In genomic region chr14:94994245-94994644, GRCh38 we compare ENCODE assay signal across 35 cellular contexts.
DNase-seq lines count a peak whose midpoint lies in the region; ATAC-seq, FAIRE-seq and TF ChIP-seq lines count a peak whose summit lies in the region.
"Had no signal": no experiment of that assay in that cellular context is flagged by ENCODE, and none has a peak within 500 bp of the region (broad histone marks: within the 10 kb centered on the region; RNA-seq: fewer than 3 reads in every experiment).

No MANE protein-coding gene starts in this region.

- H3K4me1 ChIP-seq in SK-N-SH (ENCODE audit: control insufficient read depth in 1 of 2, insufficient read depth in 2 of 2, low read depth in 1 of 2, low read length in 1 of 2): no peaks in the 10 kb centered on the region; a peak in 1 of 4 replicates
- H3K4me1 ChIP-seq in HEK293 (ENCODE audit: control insufficient read depth, insufficient read depth, low read length): no peaks in the 10 kb centered on the region
- H3K4me1 ChIP-seq in esophagus muscularis mucosa: no peaks in the 10 kb centered on the region
- H3K4me1 ChIP-seq: BE2C, Caco-2 had no signal

- H3K27ac ChIP-seq in SK-N-SH (ENCODE audit: low read depth in 2 of 2, low read length in 1 of 2) (no peak overlapping the region), HEK293 (ENCODE audit: extremely low read depth, low read depth, low read length) (no peak overlapping the region), esophagus muscularis mucosa (replicated peaks in 1 of 4) (no peak overlapping the region)
- H3K27ac ChIP-seq: 22Rv1; A549; BLaER1; BLaER1 treated with 17β-estradiol and CSF1 and Interleukin-3, amounts not matched to agents 10 nM and 100 nM; C4-2B had no signal

- no peaks in the 10 kb centered on the region for H3K9me3 ChIP-seq in SK-N-SH
- no peaks in the 10 kb centered on the region for H3K9me3 ChIP-seq in HEK293 (ENCODE audit: control insufficient read depth, insufficient read depth, low read depth, low read length)
- no peaks in the 10 kb centered on the region for H3K9me3 ChIP-seq in esophagus muscularis mucosa
- H3K9me3 ChIP-seq: A549; BE2C; BLaER1; BLaER1 treated with 17β-estradiol and CSF1 and Interleukin-3, amounts not matched to agents 10 nM and 100 nM; Caco-2 had no signal

- H3K36me3 ChIP-seq in SK-N-SH (replicated peaks in 1 of 2; ENCODE audit: control insufficient read depth in 1 of 2, insufficient read depth in 2 of 2, low read length in 1 of 2) (no peaks in the 10 kb centered on the region), HEK293 (ENCODE audit: control insufficient read depth in 2 of 2, insufficient read depth in 1 of 2, low read length in 2 of 2) (no peaks in the 10 kb centered on the region), esophagus muscularis mucosa (no peaks in the 10 kb centered on the region)
- H3K36me3 ChIP-seq: BE2C; BLaER1; BLaER1 treated with 17β-estradiol and CSF1 and Interleukin-3, amounts not matched to agents 10 nM and 100 nM had no signal

- no peak for TF ChIP-seq RAD21 in SK-N-SH (IDR thresholded peaks at IDR 0.05; ENCODE audit: low read length)

- DNase-seq in SK-N-SH (no peak), NCI-H526 treated with DMSO at 0.1 percent for 48 hours (lab: John Stamatoyannopoulos, UW) (peak; percentile 6), esophagus muscularis mucosa (ENCODE audit: extremely low spot score) (peak; percentile 57), urothelium cell line (ENCODE audit: low spot score) (no peak)
- DNase-seq: 8988T; ACHN; AML-193; BE2C; C1 segment of cervical spinal cord; Caco-2; Calu3; CD4-positive, alpha-beta memory T cell; CD4-positive, alpha-beta T cell; CD4-positive, CD25-positive, alpha-beta regulatory T cell; CD8-positive, alpha-beta memory T cell; CD8-positive, alpha-beta T cell; COR-L47; DMS 273 treated with DMSO at 0.1 percent for 48 hours; DMS153; DMS53; DMS79; DMS79 treated with DMSO at 0.1 percent for 48 hours; DND-41; EL had no signal

- TF ChIP-seq CTCF in SK-N-SH (IDR thresholded peaks at IDR 0.05): no peak
- no peak for TF ChIP-seq CTCF in HEK293 (tag by site-specific recombination; IDR thresholded peaks at IDR 0.05)
- TF ChIP-seq CTCF in esophagus muscularis mucosa (IDR thresholded peaks at IDR 0.05): no peak

- H3K4me2 ChIP-seq in SK-N-SH: no peak overlapping the region
- H3K4me2 ChIP-seq: A549, BLaER1 had no signal

- no peaks in the 10 kb centered on the region for H4K20me1 ChIP-seq in SK-N-SH (ENCODE audit: insufficient read depth)
- H4K20me1 ChIP-seq: BLaER1; BLaER1 treated with 17β-estradiol and CSF1 and Interleukin-3, amounts not matched to agents 10 nM and 100 nM had no signal

- TF ChIP-seq POLR2A in esophagus muscularis mucosa (IDR thresholded peaks at IDR 0.05; ENCODE audit: low read depth): no peak

- FAIRE-seq in urothelium cell line (lab: Jason Lieb, UNC): no peak
- FAIRE-seq: A204.1, A549, D721Med had no signal

- H3K79me2 ChIP-seq in SK-N-SH (ENCODE audit: insufficient read depth): no peaks in the 10 kb centered on the region

- H3F3A ChIP-seq in SK-N-SH (replicated peaks; ENCODE audit: insufficient read depth): no peaks in the 10 kb centered on the region

- H3K9ac ChIP-seq in SK-N-SH: no peak overlapping the region
- H3K9ac ChIP-seq: BLaER1; BLaER1 treated with 17β-estradiol and CSF1 and Interleukin-3, amounts not matched to agents 10 nM and 100 nM had no signal

- no peak overlapping the region for H3K4me3 ChIP-seq in SK-N-SH (ENCODE audit: low read depth in 2 of 2, low read length in 1 of 2)
- no peak overlapping the region for H3K4me3 ChIP-seq in HEK293 (ENCODE audit: low read depth, low read length)
- no peak overlapping the region for H3K4me3 ChIP-seq in esophagus muscularis mucosa
- H3K4me3 ChIP-seq: A549; BLaER1; BLaER1 treated with 17β-estradiol and CSF1 and Interleukin-3, amounts not matched to agents 10 nM and 100 nM had no signal

- no peaks in the 10 kb centered on the region; the same call in 1 of the 2 replicates for H3K27me3 ChIP-seq in SK-N-SH (ENCODE audit: insufficient read depth)
- H3K27me3 ChIP-seq in esophagus muscularis mucosa: peaks cover 0 to 3% (median 0%) of the 10 kb centered on the region in 4 donors
- H3K27me3 ChIP-seq: BE2C; BLaER1; BLaER1 treated with 17β-estradiol and CSF1 and Interleukin-3, amounts not matched to agents 10 nM and 100 nM had no signal

- H2AFZ ChIP-seq in SK-N-SH (ENCODE audit: low read depth): no peak overlapping the region

- POLR2A ChIA-PET in SK-N-SH (lab: Yijun Ruan, JAX) (no interaction called here), HEK293 (lab: Yijun Ruan, JAX) (no interaction called here)

- no peaks in the 10 kb centered on the region for H3K9me2 ChIP-seq in SK-N-SH

- no peak for TF ChIP-seq EP300 in SK-N-SH (IDR thresholded peaks at IDR 0.05; ENCODE audit: borderline replicate concordance in 1 of 2, low read depth in 1 of 2, low read length in 1 of 2)
- no peak for TF ChIP-seq EP300 in esophagus muscularis mucosa (IDR thresholded peaks at IDR 0.05)

- CTCF ChIA-PET in SK-N-SH (lab: Yijun Ruan, JAX): no interaction called here
- CTCF ChIA-PET in HEK293 (lab: Yijun Ruan, JAX): no interaction called here

- ATAC-seq in SK-N-SH treated with all-trans-retinoic acid at 6 μM for 48 hours (no peak), HG02981 (IDR thresholded peaks at IDR 0.05; ENCODE audit: unreplicated experiment) (no peak), HG03342 (IDR thresholded peaks at IDR 0.05; ENCODE audit: unreplicated experiment) (no peak)
- ATAC-seq: A549; CD8-positive, alpha-beta T cell had no signal

- WGBS in SK-N-SH (ENCODE audit: low lambda C conversion rate): 56% methylated on average over 1 of the region's 1 CpG
- WGBS in esophagus muscularis mucosa: 100% methylated on average over 1 of the region's 1 CpG

- intact Hi-C loops in esophagus muscularis mucosa (cut with DNase I): no loop called here

TF ChIP-seq in SK-N-SH treated with all-trans-retinoic acid at 6 μM for 48 hours, 23 proteins besides CTCF, POLR2A, EP300 and RAD21:
- TF ChIP-seq ZNF565 (CRISPR knock-in tag; conservative IDR thresholded peaks at IDR 0.05; ENCODE audit: low read depth) (no peak), CREB5 (CRISPR knock-in tag; IDR thresholded peaks at IDR 0.05; ENCODE audit: low read depth) (no peak), GLIS3 (CRISPR knock-in tag; IDR thresholded peaks at IDR 0.05) (no peak), ZFP3 (CRISPR knock-in tag; IDR thresholded peaks at IDR 0.05) (peak; percentile 78; the same call in 1 of the 2 replicates)

TF ChIP-seq in SK-N-SH, 30 proteins besides CTCF, POLR2A, EP300 and RAD21 (continues in another document):
- no peak for TF ChIP-seq SMC3 (IDR thresholded peaks at IDR 0.05; ENCODE audit: low read depth, low read length)
- no peak for TF ChIP-seq FOXM1 (IDR thresholded peaks at IDR 0.05; ENCODE audit: low read depth)
- TF ChIP-seq TAF1 (IDR thresholded peaks at IDR 0.05; ENCODE audit: borderline replicate concordance, low read depth, low read length): no peak
- TF ChIP-seq TEAD4 (IDR thresholded peaks at IDR 0.05; ENCODE audit: borderline replicate concordance, insufficient read depth): no peak
- no peak for TF ChIP-seq CHD2 (IDR thresholded peaks at IDR 0.05; ENCODE audit: low read length, partially characterized antibody)
- TF ChIP-seq POLR2AphosphoS5 (IDR thresholded peaks at IDR 0.05; ENCODE audit: low read depth, low read length): no peak
- no peak for TF ChIP-seq ELF1 (IDR thresholded peaks at IDR 0.05)

TF ChIP-seq in HEK293, 187 proteins besides CTCF, POLR2A, EP300 and RAD21:
- TF ChIP-seq ZFP3 (tag by site-specific recombination; IDR thresholded peaks at IDR 0.05; ENCODE audit: low read depth) (peak; percentile 76), GLI2 (tag by site-specific recombination; IDR thresholded peaks at IDR 0.05; ENCODE audit: borderline replicate concordance, low read depth) (no peak)

Comparison
In these comparisons a context has a peak if more than half of its experiments do, and no peak if none do; other contexts are left out.
1. DNase-seq: peak in NCI-H526 treated with DMSO at 0.1 percent for 48 hours (single experiment) and esophagus muscularis mucosa (single experiment); none in SK-N-SH (single experiment) and urothelium cell line (single experiment).